Comparison of ENCODE assay signal across 23 cellular contexts in the genomic region with DNA sequence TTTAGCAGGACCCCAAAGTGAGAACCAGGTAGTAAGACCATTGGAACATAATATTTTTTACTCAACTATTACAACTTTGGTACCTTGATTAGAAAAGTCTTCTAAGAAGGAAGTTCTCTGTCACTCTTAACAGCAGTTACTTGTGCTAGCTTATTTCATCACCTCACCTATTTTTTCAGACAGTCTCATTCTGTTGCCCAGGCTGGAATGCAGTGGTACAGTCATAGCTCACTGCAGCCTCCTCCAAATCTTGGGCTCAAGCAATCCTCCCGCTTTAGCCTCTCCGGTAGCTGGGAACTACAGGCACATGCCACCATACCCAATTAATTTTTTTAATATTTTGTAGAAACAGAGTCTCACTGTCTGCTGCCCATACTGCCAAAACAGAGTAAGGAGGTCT. TPM values are rescaled to one million over a fixed set of nuclear protein-coding genes. Genes with fewer than 3 reads are reported as not detected.
DNase-seq lines count a peak whose midpoint lies in the region; ATAC-seq lines count a peak whose summit lies in the region.
"Had no signal": no experiment of that assay in that cellular context is flagged by ENCODE, and none has a peak within 500 bp of the region (broad histone marks: within the 10 kb centered on the region; RNA-seq: fewer than 3 reads in every experiment).

No MANE protein-coding gene starts in this region.

- peaks cover 38 to 96% (median 50%) of the 10 kb centered on the region in 3 experiments for H3K36me3 ChIP-seq in naive thymus-derived CD4-positive, alpha-beta T cell (ENCODE audit: control insufficient read depth in 2 of 3, insufficient read depth in 3 of 3, low read length in 3 of 3)

- H3K4me1 ChIP-seq in naive thymus-derived CD4-positive, alpha-beta T cell (ENCODE audit: control insufficient read depth in 2 of 2, insufficient read depth in 2 of 2, low read length in 2 of 2) = peaks cover 15% of the 10 kb centered on the region in 2 donors

- H3K4me3 Mint-ChIP-seq in activated naive CD4-positive, alpha-beta T cell treated with anti-CD3 and anti-CD28 coated beads, Interleukin-2, amount 50 U/mL, for 24 hours = no peak overlapping the region
- H3K4me3 Mint-ChIP-seq in activated naive CD8-positive, alpha-beta T cell treated with anti-CD3 and anti-CD28 coated beads for 36 hours = no peak overlapping the region
- no peak overlapping the region for H3K4me3 Mint-ChIP-seq in naive thymus-derived CD4-positive, alpha-beta T cell
- H3K4me3 Mint-ChIP-seq: activated CD8-positive, alpha-beta memory T cell treated with anti-CD3 and anti-CD28 coated beads, Interleukin-2, amount 10 ng/mL, durations not matched to agents 7 days and 5 days; activated T-helper 17 cell treated with anti-CD3 and anti-CD28 coated beads, Interleukin-2, amount 50 U/mL, for 72 hours had no signal

- no peaks in the 10 kb centered on the region for H3K27me3 Mint-ChIP-seq in activated naive CD4-positive, alpha-beta T cell treated with anti-CD3 and anti-CD28 coated beads, Interleukin-2, amount 50 U/mL, for 24 hours
- no peaks in the 10 kb centered on the region for H3K27me3 Mint-ChIP-seq in activated naive CD8-positive, alpha-beta T cell treated with anti-CD3 and anti-CD28 coated beads for 36 hours
- no peaks in the 10 kb centered on the region for H3K27me3 Mint-ChIP-seq in naive thymus-derived CD4-positive, alpha-beta T cell
- H3K27me3 Mint-ChIP-seq: activated CD8-positive, alpha-beta memory T cell treated with anti-CD3 and anti-CD28 coated beads, Interleukin-2, amount 10 ng/mL, durations not matched to agents 7 days and 5 days; activated T-helper 17 cell treated with anti-CD3 and anti-CD28 coated beads, Interleukin-2, amount 50 U/mL, for 72 hours had no signal

- intact Hi-C loops in naive thymus-derived CD4-positive, alpha-beta T cell (cut with micrococcal nuclease) = no loop called here

- H3K4me1 Mint-ChIP-seq in activated naive CD4-positive, alpha-beta T cell treated with anti-CD3 and anti-CD28 coated beads, Interleukin-2, amount 50 U/mL, for 24 hours = peaks cover 41% of the 10 kb centered on the region
- peaks cover 39% of the 10 kb centered on the region for H3K4me1 Mint-ChIP-seq in activated naive CD8-positive, alpha-beta T cell treated with anti-CD3 and anti-CD28 coated beads for 36 hours
- peaks cover 23 to 44% (median 33%) of the 10 kb centered on the region in 7 donors for H3K4me1 Mint-ChIP-seq in naive thymus-derived CD4-positive, alpha-beta T cell

- DNase-seq in activated naive CD4-positive, alpha-beta T cell treated with Interleukin-2 at 50 U/mL for 16 hours = no peak
- no peak for DNase-seq in activated naive CD8-positive, alpha-beta T cell treated with anti-CD3 and anti-CD28 coated beads for 36 hours
- DNase-seq in naive thymus-derived CD4-positive, alpha-beta T cell = no peak
- DNase-seq in NCI-H1436 treated with DMSO at 0.1 percent for 48 hours (lab: John Stamatoyannopoulos, UW) (no peak), NCI-H524 treated with DMSO at 0.1 percent for 48 hours (lab: John Stamatoyannopoulos, UW) (no peak), NCI-H1694 (lab: John Stamatoyannopoulos, UW) (no peak)
- DNase-seq: ACHN; activated CD8-positive, alpha-beta memory T cell treated with anti-CD3 and anti-CD28 coated beads, Interleukin-2, amount 10 ng/mL, durations not matched to agents 7 days and 5 days; amygdala; Calu3; cortex of kidney; DND-41; KG1; mucosa of descending colon; NCI-H2171; NCI-H524; psoas muscle; SIG-M5 had no signal

- CTCF ChIA-PET in naive thymus-derived CD4-positive, alpha-beta T cell (lab: Charles Lee) = interaction anchor here (1.0 kb wide), 1 partner anchor 22 kb away, joined by 3 read pairs; no protein-coding TSS in a partner anchor

- H3K9me3 ChIP-seq in naive thymus-derived CD4-positive, alpha-beta T cell (ENCODE audit: control insufficient read depth in 2 of 3, low read length in 3 of 3) = no peaks in the 10 kb centered on the region
- H3K9me3 ChIP-seq: mucosa of descending colon, psoas muscle had no signal

- H3K36me3 Mint-ChIP-seq in activated naive CD4-positive, alpha-beta T cell treated with anti-CD3 and anti-CD28 coated beads, Interleukin-2, amount 50 U/mL, for 24 hours = peaks cover 22% of the 10 kb centered on the region
- H3K36me3 Mint-ChIP-seq in activated naive CD8-positive, alpha-beta T cell treated with anti-CD3 and anti-CD28 coated beads for 36 hours = peaks cover 74% of the 10 kb centered on the region
- H3K36me3 Mint-ChIP-seq in naive thymus-derived CD4-positive, alpha-beta T cell = peaks cover 11 to 62% (median 49%) of the 10 kb centered on the region in 5 donors

- no peak for ATAC-seq in naive thymus-derived CD4-positive, alpha-beta T cell
- ATAC-seq: activated CD8-positive, alpha-beta memory T cell treated with anti-CD3 and anti-CD28 coated beads, Interleukin-2, amount 10 ng/mL, durations not matched to agents 7 days and 5 days; activated T-helper 17 cell treated with anti-CD3 and anti-CD28 coated beads, Interleukin-2, amount 50 U/mL, for 72 hours; mucosa of descending colon; Panc1; psoas muscle had no signal

- H3K27ac ChIP-seq in naive thymus-derived CD4-positive, alpha-beta T cell (ENCODE audit: low read depth, low read length) = no peak overlapping the region
- H3K27ac ChIP-seq: psoas muscle had no signal

- H3K27me3 ChIP-seq in naive thymus-derived CD4-positive, alpha-beta T cell (ENCODE audit: control insufficient read depth in 2 of 2, insufficient read depth in 2 of 2, low read length in 2 of 2) = no peaks in the 10 kb centered on the region

- peak overlapping the region; percentile 86 for H3K27ac Mint-ChIP-seq in activated naive CD4-positive, alpha-beta T cell treated with anti-CD3 and anti-CD28 coated beads, Interleukin-2, amount 50 U/mL, for 24 hours
- H3K27ac Mint-ChIP-seq in activated naive CD8-positive, alpha-beta T cell treated with anti-CD3 and anti-CD28 coated beads for 36 hours = peak overlapping the region; percentile 83
- peak overlapping the region in 5 of 9 donors; percentile 24 to 83 (median 48) for H3K27ac Mint-ChIP-seq in naive thymus-derived CD4-positive, alpha-beta T cell
- H3K27ac Mint-ChIP-seq: activated CD8-positive, alpha-beta memory T cell treated with anti-CD3 and anti-CD28 coated beads, Interleukin-2, amount 10 ng/mL, durations not matched to agents 7 days and 5 days had no signal

- no peak overlapping the region for H3K4me3 ChIP-seq in naive thymus-derived CD4-positive, alpha-beta T cell (ENCODE audit: low read length)
- H3K4me3 ChIP-seq: mucosa of descending colon, psoas muscle had no signal

- H3K9me3 Mint-ChIP-seq in activated naive CD4-positive, alpha-beta T cell treated with anti-CD3 and anti-CD28 coated beads, Interleukin-2, amount 50 U/mL, for 24 hours = no peaks in the 10 kb centered on the region
- no peaks in the 10 kb centered on the region for H3K9me3 Mint-ChIP-seq in activated naive CD8-positive, alpha-beta T cell treated with anti-CD3 and anti-CD28 coated beads for 36 hours
- H3K9me3 Mint-ChIP-seq in naive thymus-derived CD4-positive, alpha-beta T cell = no peaks in the 10 kb centered on the region
- H3K9me3 Mint-ChIP-seq: activated T-helper 17 cell treated with anti-CD3 and anti-CD28 coated beads, Interleukin-2, amount 50 U/mL, for 72 hours had no signal

- POLR2A ChIA-PET in naive thymus-derived CD4-positive, alpha-beta T cell (lab: Charles Lee) = interaction anchor here (0.8 to 1.7 kb wide), 2 partner anchors 14 to 19 kb away, joined by 4 read pairs; no protein-coding TSS in a partner anchor

RNA-seq across cellular contexts. Expression of a gene that starts 18.0 kb away (rescaled TPM):
- total RNA-seq in activated naive CD8-positive, alpha-beta T cell treated with anti-CD3 and anti-CD28 coated beads for 36 hours = 100 to 1,000 TPM; 562 to 566 TPM
- total RNA-seq in naive thymus-derived CD4-positive, alpha-beta T cell = 100 to 1,000 TPM; 330 to 694 (median 368) TPM
- polyA plus RNA-seq in naive thymus-derived CD4-positive, alpha-beta T cell = 100 to 1,000 TPM; 628 to 638 TPM

RNA-seq across cellular contexts. Expression of a gene that starts 25.8 kb away (rescaled TPM):
- total RNA-seq in activated naive CD8-positive, alpha-beta T cell treated with anti-CD3 and anti-CD28 coated beads for 36 hours = under 1 TPM; 0.24 to 0.58 TPM
- 10 to 100 TPM in 1 of 5 experiments, 1 to 10 TPM in 3, under 1 TPM in 1; 0.80 to 12.9 (median 1.9) TPM for total RNA-seq in naive thymus-derived CD4-positive, alpha-beta T cell
- under 1 TPM; 0.15 to 0.27 TPM for polyA plus RNA-seq in naive thymus-derived CD4-positive, alpha-beta T cell
- polyA plus RNA-seq: BJ, fibroblast of lung had no signal

RNA-seq across cellular contexts. Expression of a gene that starts 34.9 kb away (rescaled TPM):
- 10 to 100 TPM; 94.6 to 97.7 TPM for total RNA-seq in activated naive CD8-positive, alpha-beta T cell treated with anti-CD3 and anti-CD28 coated beads for 36 hours
- 10 to 100 TPM; 54.1 to 67.0 (median 61.2) TPM for total RNA-seq in naive thymus-derived CD4-positive, alpha-beta T cell
- 100 to 1,000 TPM in 1 of 2 donors, 10 to 100 TPM in 1; 98.6 to 108 TPM for polyA plus RNA-seq in naive thymus-derived CD4-positive, alpha-beta T cell

RNA-seq across cellular contexts. Expression of a gene that starts 35.3 kb away (rescaled TPM):
- total RNA-seq in activated naive CD8-positive, alpha-beta T cell treated with anti-CD3 and anti-CD28 coated beads for 36 hours = 10 to 100 TPM; 23.6 to 25.1 TPM
- total RNA-seq in naive thymus-derived CD4-positive, alpha-beta T cell = 10 to 100 TPM; 18.5 to 38.4 (median 25.2) TPM
- polyA plus RNA-seq in naive thymus-derived CD4-positive, alpha-beta T cell = 100 to 1,000 TPM in 1 of 2 donors, 10 to 100 TPM in 1; 92.2 to 108 TPM

RNA-seq across cellular contexts. Expression of a gene that starts 57.3 kb away (rescaled TPM):
- total RNA-seq in activated naive CD8-positive, alpha-beta T cell treated with anti-CD3 and anti-CD28 coated beads for 36 hours = 10 to 100 TPM; 47.5 to 52.2 TPM
- 100 to 1,000 TPM in 2 of 5 experiments, 10 to 100 TPM in 3; 51.7 to 112 (median 83.8) TPM for total RNA-seq in naive thymus-derived CD4-positive, alpha-beta T cell
- polyA plus RNA-seq in naive thymus-derived CD4-positive, alpha-beta T cell = 100 to 1,000 TPM in 1 of 2 donors, 10 to 100 TPM in 1; 92.4 to 115 TPM
